Comparison of ENCODE assay signal across 8 cellular contexts in genomic region chrX:123860506-123860840, GRCh38. TPM values are rescaled to one million over a fixed set of nuclear protein-coding genes. Genes with fewer than 3 reads are reported as not detected.
DNase-seq lines count a peak whose midpoint lies in the region; ATAC-seq and TF ChIP-seq lines count a peak whose summit lies in the region.

No MANE protein-coding gene starts in this region.

- no peaks in the 10 kb centered on the region for H4K20me1 ChIP-seq in DND-41 (ENCODE audit: insufficient read depth, low read length)

- intact Hi-C loops in posterior cingulate gyrus (cut with DNase I): no loop called here

- ATAC-seq in DND-41 (ENCODE audit: insufficient read depth, low read depth) (peak; percentile 76), GM19438 (IDR thresholded peaks at IDR 0.05; ENCODE audit: low read depth, unreplicated experiment) (peak; percentile 49), HG03432 (IDR thresholded peaks at IDR 0.05; ENCODE audit: unreplicated experiment) (peak; percentile 53)

- no peaks in the 10 kb centered on the region for H3K36me3 ChIP-seq in DND-41 (ENCODE audit: insufficient read depth, low read length)
- H3K36me3 ChIP-seq in effector memory CD4-positive, alpha-beta T cell (ENCODE audit: control insufficient read depth, insufficient read depth, low read length): no peaks in the 10 kb centered on the region

- H3K27ac ChIP-seq in DND-41 (ENCODE audit: low read length): peak overlapping the region; percentile 98
- H3K27ac ChIP-seq in effector memory CD4-positive, alpha-beta T cell (ENCODE audit: insufficient read depth, low read length, poor library complexity, severe bottlenecking): peak overlapping the region; percentile 82

- no peaks in the 10 kb centered on the region for H3K27me3 ChIP-seq in DND-41 (ENCODE audit: insufficient read depth, low read length, poor library complexity)
- no peaks in the 10 kb centered on the region for H3K27me3 ChIP-seq in effector memory CD4-positive, alpha-beta T cell (replicated peaks; ENCODE audit: control insufficient read depth, insufficient read depth, low read length, poor library complexity, severe bottlenecking)
- H3K27me3 ChIP-seq in mononuclear cell (ENCODE audit: insufficient read depth, low read length): no peaks in the 10 kb centered on the region

- H3K9me3 ChIP-seq in DND-41 (ENCODE audit: insufficient read depth, low read length, severe bottlenecking) (no peaks in the 10 kb centered on the region), mononuclear cell (ENCODE audit: low read depth, low read length) (no peaks in the 10 kb centered on the region)
- no peaks in the 10 kb centered on the region for H3K9me3 ChIP-seq in effector memory CD4-positive, alpha-beta T cell (ENCODE audit: control insufficient read depth, low read length)

- H3K79me2 ChIP-seq in DND-41 (ENCODE audit: insufficient read depth, low read length): peaks cover 60% of the 10 kb centered on the region

- H3K4me1 ChIP-seq in DND-41 (ENCODE audit: insufficient read depth, low read length) (peaks cover 16% of the 10 kb centered on the region), mononuclear cell (ENCODE audit: insufficient read depth, low read length) (peaks cover 8% of the 10 kb centered on the region)
- H3K4me1 ChIP-seq in effector memory CD4-positive, alpha-beta T cell (ENCODE audit: control insufficient read depth, insufficient read depth, low read length, poor library complexity, severe bottlenecking): peaks cover 4% of the 10 kb centered on the region

- no peak for TF ChIP-seq CTCF in DND-41 (IDR thresholded peaks at IDR 0.05; ENCODE audit: borderline replicate concordance, extremely low read depth, low read length, poor library complexity, severe bottlenecking)

- peak overlapping the region; percentile 34 to 68; a peak in 3 of 4 replicates for H3K4me3 ChIP-seq in DND-41 (ENCODE audit: low read depth in 1 of 2, low read length in 2 of 2)
- H3K4me3 ChIP-seq in effector memory CD4-positive, alpha-beta T cell (ENCODE audit: insufficient read depth, low read depth, low read length, poor library complexity, severe bottlenecking): peak overlapping the region; percentile 80
- H3K4me3 ChIP-seq in mononuclear cell (ENCODE audit: low read length): peak overlapping the region; percentile 74

- peak overlapping the region; percentile 92 for H3K9ac ChIP-seq in DND-41 (ENCODE audit: low read depth, low read length)

- DNase-seq in DND-41 (no peak), SHP77 treated with DMSO at 0.1 percent for 48 hours (lab: John Stamatoyannopoulos, UW) (peak; percentile 7), posterior cingulate gyrus (no peak), amygdala (lab: John Stamatoyannopoulos, UW) (no peak)
- DNase-seq in effector memory CD4-positive, alpha-beta T cell: peak in 2 of 3 donors; percentile 2 to 25

- H3K4me2 ChIP-seq in DND-41 (ENCODE audit: insufficient read depth, low read length): peak overlapping the region; percentile 77

- H2AFZ ChIP-seq in DND-41 (ENCODE audit: low read depth, low read length): peak overlapping the region; percentile 76

RNA-seq across cellular contexts. Expression of gene XIAP, which starts 0.6 kb away (rescaled TPM):
- 21.6 TPM for total RNA-seq in mononuclear cell

Comparison
In these comparisons a context has a peak if more than half of its experiments do, and no peak if none do; other contexts are left out.
1. DNase-seq: peak in SHP77 treated with DMSO at 0.1 percent for 48 hours (single experiment) and effector memory CD4-positive, alpha-beta T cell (2 of 3); none in DND-41 (single experiment), posterior cingulate gyrus (0 of 10) and amygdala (0 of 56).
2. Peak in every context shown above with its lines, with median percentiles within 50 percentile points of each other: ATAC-seq and H3K4me3 ChIP-seq.